ENCODE assay signal across 1 cellular context in genomic region chr20:50980851-50981713, GRCh38.
TF ChIP-seq lines count a peak whose summit lies in the region.

No MANE protein-coding gene starts in this region.

TF ChIP-seq in HepG2, 621 proteins besides CTCF, POLR2A, EP300 and RAD21 (continued from another document):
- TF ChIP-seq GPBP1L1 (CRISPR knock-in tag; IDR thresholded peaks at IDR 0.05) (no peak), NKX3-1 (CRISPR knock-in tag; IDR thresholded peaks at IDR 0.05) (no peak), ATF3 (CRISPR knock-in tag; IDR thresholded peaks at IDR 0.05) (no peak), ZNF513 (CRISPR knock-in tag; conservative IDR thresholded peaks at IDR 0.05) (no peak), AKNA (CRISPR knock-in tag; IDR thresholded peaks at IDR 0.05; ENCODE audit: borderline replicate concordance) (no peak), PBX2 (CRISPR knock-in tag; IDR thresholded peaks at IDR 0.05) (peak; percentile 80), MAF1 (CRISPR knock-in tag; IDR thresholded peaks at IDR 0.05; ENCODE audit: borderline replicate concordance) (no peak), SCMH1 (CRISPR knock-in tag; IDR thresholded peaks at IDR 0.05; ENCODE audit: borderline replicate concordance) (no peak), ZNF276 (CRISPR knock-in tag; IDR thresholded peaks at IDR 0.05; ENCODE audit: low read depth) (no peak), CBX1 (IDR thresholded peaks at IDR 0.05; ENCODE audit: low read depth) (no peak), MAFG (CRISPR knock-in tag; IDR thresholded peaks at IDR 0.05) (peak; percentile 94), SP2 (CRISPR knock-in tag; IDR thresholded peaks at IDR 0.05) (peak; percentile 32; the same call in 1 of the 2 replicates), NR1H2 (CRISPR knock-in tag; IDR thresholded peaks at IDR 0.05; ENCODE audit: borderline replicate concordance, low read depth) (no peak), NFATC3 (CRISPR knock-in tag; IDR thresholded peaks at IDR 0.05) (no peak), CBFB (CRISPR knock-in tag; IDR thresholded peaks at IDR 0.05) (no peak), KDM1A (CRISPR knock-in tag; IDR thresholded peaks at IDR 0.05) (no peak), HNRNPLL (IDR thresholded peaks at IDR 0.05; ENCODE audit: low read depth, low read length, poor library complexity, severe bottlenecking) (no peak), SRSF1 (optimal IDR thresholded peaks at IDR 0.05; ENCODE audit: low read depth, low read length) (no peak), RELA (CRISPR knock-in tag; IDR thresholded peaks at IDR 0.05) (0 out of 2 replicates have a peak, but pooled peaks have one; percentile 20), TFDP1 (CRISPR knock-in tag; IDR thresholded peaks at IDR 0.05; ENCODE audit: borderline replicate concordance) (no peak), SRY (CRISPR knock-in tag; IDR thresholded peaks at IDR 0.05) (no peak), FOXC1 (CRISPR knock-in tag; IDR thresholded peaks at IDR 0.05; ENCODE audit: borderline replicate concordance) (peak; percentile 61; the same call in 1 of the 2 replicates), ZBTB26 (CRISPR knock-in tag; IDR thresholded peaks at IDR 0.05; ENCODE audit: borderline replicate concordance) (no peak), ZFP36L1 (CRISPR knock-in tag; IDR thresholded peaks at IDR 0.05) (no peak), SALL2 (CRISPR knock-in tag; IDR thresholded peaks at IDR 0.05) (0 out of 2 replicates have a peak, but pooled peaks have one; percentile 32), ZNF687 (CRISPR knock-in tag; IDR thresholded peaks at IDR 0.05) (peak; percentile 46), GABPB1 (CRISPR knock-in tag; IDR thresholded peaks at IDR 0.05) (peak; percentile 14; the same call in 1 of the 2 replicates), ZFP90 (CRISPR knock-in tag; IDR thresholded peaks at IDR 0.05; ENCODE audit: borderline replicate concordance) (0 out of 2 replicates have a peak, but pooled peaks have one; percentile 47), MXD1 (CRISPR knock-in tag; IDR thresholded peaks at IDR 0.05) (0 out of 2 replicates have a peak, but pooled peaks have one; percentile 26), FOXA3 (CRISPR knock-in tag; IDR thresholded peaks at IDR 0.05) (no peak), ZNF296 (CRISPR knock-in tag; conservative IDR thresholded peaks at IDR 0.05) (no peak)
